9 cellular contexts compared by ENCODE assay signal in the genomic region with DNA sequence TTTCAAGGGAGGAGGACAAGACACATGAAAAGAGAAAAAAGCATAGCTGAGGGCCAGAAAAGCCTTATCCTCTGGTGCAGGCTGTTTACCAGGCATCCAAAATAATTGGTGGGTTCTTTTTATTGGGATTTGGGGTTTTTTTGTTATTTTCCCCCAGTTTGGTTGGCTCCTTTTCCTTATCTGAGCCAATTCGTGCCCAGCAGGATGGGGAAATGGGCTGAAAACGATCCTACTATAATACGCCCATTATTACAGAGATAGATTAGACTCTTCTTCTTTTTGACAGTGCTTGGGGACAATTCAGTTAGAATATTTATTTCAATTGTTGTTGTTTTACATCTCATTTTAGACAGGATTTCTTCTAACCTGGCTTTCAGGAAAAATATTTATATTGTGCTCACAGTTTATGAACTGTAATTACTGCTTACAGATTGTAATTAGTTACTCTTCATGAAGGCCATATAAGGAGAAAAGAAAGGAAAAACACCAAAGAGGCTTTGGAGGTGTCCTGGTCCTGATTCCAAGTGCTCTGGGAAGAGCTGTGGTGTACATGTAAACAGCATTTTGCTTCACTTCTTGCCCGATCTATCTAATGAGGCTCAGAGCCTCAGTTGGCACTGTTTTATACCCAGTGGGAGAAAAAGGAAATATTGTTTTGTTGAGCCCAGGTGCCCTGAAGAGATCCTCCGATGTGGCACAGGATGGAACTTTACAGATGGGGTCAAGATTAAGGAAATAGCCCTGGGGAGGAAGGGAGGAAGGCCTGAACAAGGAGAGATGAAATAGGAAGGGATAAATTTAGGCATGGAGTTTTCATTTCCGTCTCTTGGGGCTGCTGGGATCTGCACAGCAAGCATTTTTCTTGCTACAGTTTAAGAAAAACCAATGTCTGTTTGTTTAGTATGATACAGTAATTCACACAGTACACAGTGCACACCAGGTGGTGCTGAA. TPM values are rescaled to one million over a fixed set of nuclear protein-coding genes. Genes with fewer than 3 reads are reported as not detected.
DNase-seq lines count a peak whose midpoint lies in the region; ATAC-seq, FAIRE-seq and TF ChIP-seq lines count a peak whose summit lies in the region.
"Had no signal": no experiment of that assay in that cellular context is flagged by ENCODE, and none has a peak within 500 bp of the region (broad histone marks: within the 10 kb centered on the region; RNA-seq: fewer than 3 reads in every experiment).

No MANE protein-coding gene starts in this region.

- H3K4me1 ChIP-seq in astrocyte (ENCODE audit: insufficient read depth, low read length) (peaks cover 13% of the 10 kb centered on the region), iPS-20b (ENCODE audit: insufficient read depth, low read length) (peaks cover 6% of the 10 kb centered on the region; the same call in 1 of the 2 replicates), small intestine (ENCODE audit: control insufficient read depth in 2 of 2, insufficient read depth in 1 of 2, low read depth in 1 of 2, low read length in 1 of 2) (peaks cover 0 to 3% of the 10 kb centered on the region in 2 donors)

- H4K20me1 ChIP-seq in astrocyte (ENCODE audit: insufficient read depth, low read length) = peaks cover 15% of the 10 kb centered on the region

- H2AFZ ChIP-seq in astrocyte (ENCODE audit: low read depth, low read length) = peak overlapping the region; percentile 55

- DNase-seq in NCI-H2029 treated with DMSO at 0.1 percent for 48 hours (lab: John Stamatoyannopoulos, UW) = peak; percentile 61
- DNase-seq in NCI-H2029 (lab: John Stamatoyannopoulos, UW) = no peak
- peak; percentile 72 for DNase-seq in NCI-H1105 treated with DMSO at 0.1 percent for 48 hours (lab: John Stamatoyannopoulos, UW)
- no peak for DNase-seq in astrocyte (ENCODE audit: low read depth)
- DNase-seq in small intestine = peak; percentile 31
- no peak for DNase-seq in stimulated activated CD4-positive, alpha-beta T cell treated with anti-CD3 and anti-CD28 coated beads, Interleukin-4, amount 100 ng/mL, for 24 hours

- H3K36me3 Mint-ChIP-seq in astrocyte (ENCODE audit: low read depth, unreplicated experiment) = peaks cover 11% of the 10 kb centered on the region

- FAIRE-seq in astrocyte (lab: Jason Lieb, UNC) (no peak), small intestine (lab: Jason Lieb, UNC) (no peak)

- H3K9ac ChIP-seq in astrocyte (ENCODE audit: low read length) (peak overlapping the region; percentile 89), iPS-20b (ENCODE audit: low read depth, low read length) (peak overlapping the region; percentile 92)

- no peak for TF ChIP-seq CTCF in astrocyte (IDR thresholded peaks at IDR 0.05; ENCODE audit: insufficient read depth, low read depth, low read length)

- no peaks in the 10 kb centered on the region for H3K27me3 Mint-ChIP-seq in astrocyte (ENCODE audit: low read depth, unreplicated experiment)

- peak overlapping the region; percentile 91 for H3K4me2 ChIP-seq in astrocyte (ENCODE audit: low read length)

- ATAC-seq in GM18873 (IDR thresholded peaks at IDR 0.05; ENCODE audit: low FRiP score, unreplicated experiment) = no peak

- no peaks in the 10 kb centered on the region for H3K9me3 Mint-ChIP-seq in astrocyte (ENCODE audit: unreplicated experiment)

- H3K36me3 ChIP-seq in astrocyte (ENCODE audit: insufficient read depth, low read length) (peaks cover 3% of the 10 kb centered on the region), iPS-20b (ENCODE audit: insufficient read depth, low read depth, low read length) (peaks cover 11% of the 10 kb centered on the region; the same call in 1 of the 2 replicates), small intestine (ENCODE audit: control insufficient read depth in 2 of 2, insufficient read depth in 2 of 2, low read length in 2 of 2) (peaks cover 0 to under 1% of the 10 kb centered on the region in 2 donors)

- peaks cover 50% of the 10 kb centered on the region for H3K79me2 ChIP-seq in astrocyte (ENCODE audit: insufficient read depth, low read length)

- H3K4me1 Mint-ChIP-seq in astrocyte (ENCODE audit: low read depth, unreplicated experiment) = peaks cover 23% of the 10 kb centered on the region

- no peaks in the 10 kb centered on the region for H3K27me3 ChIP-seq in astrocyte (ENCODE audit: insufficient read depth, low read length)
- H3K27me3 ChIP-seq in iPS-20b (ENCODE audit: insufficient read depth, low read length) = no peaks in the 10 kb centered on the region
- H3K27me3 ChIP-seq in small intestine (ENCODE audit: control insufficient read depth in 2 of 2, insufficient read depth in 2 of 2, low read length in 2 of 2) = no peaks in the 10 kb centered on the region

- H3K27ac ChIP-seq in astrocyte (ENCODE audit: low read depth, low read length) (peak overlapping the region; percentile 89), iPS-20b (ENCODE audit: low read length) (peak overlapping the region; percentile 75), small intestine (ENCODE audit: low read depth in 1 of 2, low read length in 1 of 2) (peak overlapping the region; percentile 75 to 96)

- H3K9me3 ChIP-seq in astrocyte (ENCODE audit: insufficient read depth, low read depth, low read length) (no peaks in the 10 kb centered on the region), iPS-20b (ENCODE audit: insufficient read depth, low read depth, low read length) (no peaks in the 10 kb centered on the region), small intestine (ENCODE audit: control insufficient read depth, low read depth) (no peaks in the 10 kb centered on the region)

- H3K4me3 ChIP-seq in astrocyte (ENCODE audit: insufficient read depth, low read depth, low read length) (peak overlapping the region; percentile 66), iPS-20b (ENCODE audit: low read length) (peak overlapping the region; percentile 84), small intestine (ENCODE audit: low read depth in 1 of 2, low read length in 2 of 2) (peak overlapping the region in 1 of 2 donors; percentile 64)

- peak overlapping the region; percentile 96 for H3K27ac Mint-ChIP-seq in astrocyte (ENCODE audit: unreplicated experiment)

- WGBS in small intestine, 3 donors = 1 to 5% (median 4%) methylated on average over 6 of the region's 6 CpGs

- peak overlapping the region; percentile 87 for H3K4me3 Mint-ChIP-seq in astrocyte (ENCODE audit: unreplicated experiment)

RNA-seq across cellular contexts. Expression of gene ANKRD40, which starts 0.6 kb away (rescaled TPM):
- 37.0 and 38.3 TPM in 2 replicates for total RNA-seq in astrocyte
- polyA plus RNA-seq in small intestine = 10 to 100 TPM in 1 of 3 donors, 1 to 10 TPM in 2; 5.7 to 12.5 (median 6.7) TPM

RNA-seq across cellular contexts. Expression of gene LUC7L3, which starts 11.1 kb away (rescaled TPM):
- total RNA-seq in astrocyte = 85.1 and 93.0 TPM in 2 replicates
- 100 to 1,000 TPM in 2 of 3 donors, 10 to 100 TPM in 1; 57.4 to 466 (median 435) TPM for polyA plus RNA-seq in small intestine

RNA-seq across cellular contexts. Expression of gene ANKRD40CL, which starts 59.0 kb away (rescaled TPM):
- total RNA-seq in astrocyte = not detected in 2 replicates
- 100 to 1,000 TPM in 2 of 3 donors, 10 to 100 TPM in 1; 60.8 to 298 (median 237) TPM for polyA plus RNA-seq in small intestine
- total RNA-seq: Daoy had no signal

Comparison
In these comparisons a context has a peak if more than half of its experiments do, and no peak if none do; other contexts are left out.
1. DNase-seq: peak in NCI-H2029 treated with DMSO at 0.1 percent for 48 hours (single experiment), NCI-H1105 treated with DMSO at 0.1 percent for 48 hours (single experiment) and small intestine (single experiment); none in NCI-H2029 (single experiment), astrocyte (single experiment) and stimulated activated CD4-positive, alpha-beta T cell treated with anti-CD3 and anti-CD28 coated beads, Interleukin-4, amount 100 ng/mL, for 24 hours (single experiment).
2. Peak in every context shown above with its lines, with median percentiles within 50 percentile points of each other: H3K27ac ChIP-seq.